In the genomic region with DNA sequence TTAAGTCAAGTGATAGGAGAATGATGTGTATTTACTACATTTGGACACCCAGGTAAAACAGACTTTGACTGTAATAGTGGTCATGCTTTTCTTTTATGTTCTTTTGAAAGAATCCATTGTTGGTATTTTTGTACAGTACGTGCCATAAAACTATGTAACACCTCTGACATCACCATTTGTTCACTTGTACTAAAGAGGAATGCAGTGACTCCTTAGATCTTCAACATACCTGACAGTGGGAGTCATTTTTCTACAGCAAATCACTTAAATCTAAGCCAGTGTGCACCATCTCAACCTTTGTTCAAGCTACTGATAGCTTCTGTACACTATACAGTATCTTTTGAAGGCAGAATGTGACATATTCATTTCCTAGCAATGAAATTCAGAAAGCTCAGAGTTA, we compare ENCODE assay signal across 16 cellular contexts. TPM values are rescaled to one million over a fixed set of nuclear protein-coding genes. Genes with fewer than 3 reads are reported as not detected.
"Had no signal": no experiment of that assay in that cellular context is flagged by ENCODE, and none has a peak within 500 bp of the region (broad histone marks: within the 10 kb centered on the region; RNA-seq: fewer than 3 reads in every experiment).

No MANE protein-coding gene starts in this region.

- H3K4me3 ChIP-seq: ovary, skin epidermis, stomach, thoracic aorta, vagina had no signal

- H3K9me3 Mint-ChIP-seq: brain, endodermal cell, mesothelial cell of epicardium, neural crest cell had no signal

- ATAC-seq: esophagus mucosa had no signal

- H3K36me3 Mint-ChIP-seq: brain, mesothelial cell of epicardium had no signal

- H3K4me3 Mint-ChIP-seq: brain, endodermal cell, mesothelial cell of epicardium, neural crest cell had no signal

- H3K4me1 ChIP-seq: stomach, vagina had no signal

- H3K36me3 ChIP-seq: ovary, stomach, thoracic aorta, vagina had no signal

- H3K27ac Mint-ChIP-seq: brain, endodermal cell, mesothelial cell of epicardium had no signal

- H3K9me3 ChIP-seq: ovary, stomach, thoracic aorta, vagina had no signal

- H3K27ac ChIP-seq: ovary, skin epidermis, stomach, thoracic aorta, vagina had no signal

- DNase-seq: activated CD4-positive, alpha-beta T cell treated with anti-CD3 and anti-CD28 coated beads for 48 hours; activated naive CD4-positive, alpha-beta T cell treated with Interleukin-2 at 50 U/mL for 16 hours; endodermal cell; kidney; ovary; stomach; T-helper 1 cell had no signal

- H3K27me3 ChIP-seq: ovary, vagina had no signal

RNA-seq across cellular contexts. Expression of gene PLD5, which starts 6.3 kb away (rescaled TPM):
- total RNA-seq: dermis microvascular lymphatic vessel endothelial cell, esophagus mucosa, fibroblast of villous mesenchyme had no signal
